Comparison of ENCODE assay signal across 12 cellular contexts in the genomic region with DNA sequence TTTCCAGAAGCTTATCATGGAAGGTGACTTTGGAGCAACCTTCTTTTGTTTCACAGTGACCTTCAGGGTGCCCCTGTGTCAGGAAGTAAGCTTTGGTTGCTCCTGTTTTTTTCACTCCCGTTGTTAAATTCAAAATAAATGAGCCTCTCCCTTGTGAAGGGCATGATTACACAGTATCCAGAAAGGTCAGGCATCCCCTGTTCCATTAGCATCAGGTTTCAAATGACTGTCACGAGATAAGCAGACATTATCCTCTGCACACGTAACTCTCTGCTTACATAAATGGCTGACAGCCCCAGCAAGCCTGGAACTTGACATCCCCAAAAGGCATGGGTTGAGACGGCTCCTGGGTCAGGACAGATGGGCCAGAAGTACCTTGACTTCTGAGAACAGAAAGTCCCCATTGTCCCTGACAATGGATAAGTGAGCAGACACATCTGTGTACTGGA. TPM values are rescaled to one million over a fixed set of nuclear protein-coding genes. Genes with fewer than 3 reads are reported as not detected.
DNase-seq lines count a peak whose midpoint lies in the region; ATAC-seq lines count a peak whose summit lies in the region.
"Had no signal": no experiment of that assay in that cellular context is flagged by ENCODE, and none has a peak within 500 bp of the region (broad histone marks: within the 10 kb centered on the region; RNA-seq: fewer than 3 reads in every experiment).

No MANE protein-coding gene starts in this region.

- DNase-seq in Right ventricle myocardium inferior (ENCODE audit: missing footprints): no peak
- no peak for DNase-seq in cardiac septum (ENCODE audit: low spot score)
- peak; percentile 62 for DNase-seq in SK-N-DZ (ENCODE audit: low spot score)
- DNase-seq in iris pigment epithelial cell (ENCODE audit: low read depth): peak; percentile 25
- DNase-seq in effector CD8-positive, alpha-beta T cell (lab: John Stamatoyannopoulos, UW): no peak
- DNase-seq: activated naive CD8-positive, alpha-beta T cell treated with anti-CD3 and anti-CD28 coated beads, Interleukin-2, amount 10 ng/mL, durations not matched to agents 7 days and 5 days; NCI-H526 treated with DMSO at 0.1 percent for 48 hours; T-helper 2 cell had no signal

- ATAC-seq in Right ventricle myocardium inferior (peak; percentile 15), HG02642 (IDR thresholded peaks at IDR 0.05; ENCODE audit: poor library complexity, unreplicated experiment) (no peak), GM21360 (IDR thresholded peaks at IDR 0.05; ENCODE audit: unreplicated experiment) (no peak), HG03571 (IDR thresholded peaks at IDR 0.05; ENCODE audit: unreplicated experiment) (no peak)
- ATAC-seq: A549 had no signal

- intact Hi-C loops in Right ventricle myocardium inferior (cut with DNase I): loop anchor here (5.0 kb wide), 1 partner anchor 52 kb away; no protein-coding TSS in a partner anchor
- intact Hi-C loops in cardiac septum (cut with DNase I): loop anchor here (2.0 kb wide), 1 partner anchor 15 kb away; no protein-coding TSS in a partner anchor

RNA-seq across cellular contexts. Expression of a gene that starts 52.0 kb away (rescaled TPM):
- total RNA-seq in Right ventricle myocardium inferior (10.5 TPM), cardiac septum (12.6 TPM)
- polyA plus RNA-seq in SK-N-DZ (2014; cell fraction: cytosol; rRNA removed): 0.08 and 0.97 TPM in 2 replicates
- polyA plus RNA-seq in SK-N-DZ (2014; cell fraction: nucleus; rRNA removed): not detected in 2 replicates

Comparison
In these comparisons a context has a peak if more than half of its experiments do, and no peak if none do; other contexts are left out.
1. DNase-seq: peak in SK-N-DZ (single experiment) and iris pigment epithelial cell (single experiment); none in Right ventricle myocardium inferior (single experiment), cardiac septum (single experiment) and effector CD8-positive, alpha-beta T cell (single experiment).